Comparison of ENCODE assay signal across 8 cellular contexts in genomic region chr6:12290490-12290820, GRCh38. TPM values are rescaled to one million over a fixed set of nuclear protein-coding genes. Genes with fewer than 3 reads are reported as not detected.
A peak's percentile ranks its signal among the peaks of the same experiment; 100 is the strongest.
DNase-seq lines count a peak whose midpoint lies in the region; ATAC-seq and TF ChIP-seq lines count a peak whose summit lies in the region.

No MANE protein-coding gene starts in this region.

- no peaks in the 10 kb centered on the region for H3K36me3 Mint-ChIP-seq in T-helper 2 cell treated with Interferon-gamma antibody and Interleukin-4, amounts not matched to agents 5 μg/mL and 100 μg/mL, for 36 hours (ENCODE audit: low read depth)

- H4K20me1 ChIP-seq in SK-N-SH (ENCODE audit: insufficient read depth): no peaks in the 10 kb centered on the region

- H3K79me2 ChIP-seq in SK-N-SH (ENCODE audit: insufficient read depth): peaks cover 19% of the 10 kb centered on the region; the same call in 1 of the 2 replicates

- DNase-seq in T-helper 2 cell treated with Interferon-gamma antibody and Interleukin-4, amounts not matched to agents 5 μg/mL and 100 μg/mL, for 36 hours (ENCODE audit: low spot score): no peak
- no peak for DNase-seq in T-helper 2 cell
- no peak for DNase-seq in SK-N-SH
- no peak for DNase-seq in right cardiac atrium
- no peak for DNase-seq in stomach
- no peak for DNase-seq in SW480 (ENCODE audit: low spot score)

- no peaks in the 10 kb centered on the region for H3K9me3 ChIP-seq in SK-N-SH
- no peaks in the 10 kb centered on the region for H3K9me3 ChIP-seq in right cardiac atrium (ENCODE audit: control insufficient read depth, low read length)
- no peaks in the 10 kb centered on the region for H3K9me3 ChIP-seq in stomach

- no peaks in the 10 kb centered on the region for H3K9me3 Mint-ChIP-seq in T-helper 2 cell treated with Interferon-gamma antibody and Interleukin-4, amounts not matched to agents 5 μg/mL and 100 μg/mL, for 36 hours

- peaks cover 54% of the 10 kb centered on the region for H3K27me3 Mint-ChIP-seq in T-helper 2 cell treated with Interferon-gamma antibody and Interleukin-4, amounts not matched to agents 5 μg/mL and 100 μg/mL, for 36 hours (ENCODE audit: low read depth)

- H3K27ac Mint-ChIP-seq in T-helper 2 cell treated with Interferon-gamma antibody and Interleukin-4, amounts not matched to agents 5 μg/mL and 100 μg/mL, for 36 hours: no peak overlapping the region

- peak overlapping the region; percentile 85 for H3K4me2 ChIP-seq in SK-N-SH

- ATAC-seq in right cardiac atrium: no peak
- ATAC-seq in HG03457 (IDR thresholded peaks at IDR 0.05; ENCODE audit: unreplicated experiment): no peak
- ATAC-seq in GM21528 (IDR thresholded peaks at IDR 0.05; ENCODE audit: low FRiP score, unreplicated experiment): no peak

- peak overlapping the region; percentile 87 for H3K4me3 Mint-ChIP-seq in T-helper 2 cell treated with Interferon-gamma antibody and Interleukin-4, amounts not matched to agents 5 μg/mL and 100 μg/mL, for 36 hours

- peak overlapping the region; percentile 94 for H2AFZ ChIP-seq in SK-N-SH (ENCODE audit: low read depth)

- H3K4me1 Mint-ChIP-seq in T-helper 2 cell treated with Interferon-gamma antibody and Interleukin-4, amounts not matched to agents 5 μg/mL and 100 μg/mL, for 36 hours (ENCODE audit: low read depth): peaks cover 19% of the 10 kb centered on the region

- POLR2A ChIA-PET in SK-N-SH (lab: Yijun Ruan, JAX): interaction anchor here (0.7 kb wide), 1 partner anchor 313 kb away, joined by 5 read pairs; no protein-coding TSS in a partner anchor

- peaks cover 17% of the 10 kb centered on the region for H3F3A ChIP-seq in SK-N-SH (replicated peaks; ENCODE audit: insufficient read depth)

- TF ChIP-seq POLR2A in stomach (IDR thresholded peaks at IDR 0.05): no peak

- no peaks in the 10 kb centered on the region for H3K9me2 ChIP-seq in SK-N-SH

- H3K27me3 ChIP-seq in SK-N-SH (ENCODE audit: insufficient read depth): no peaks in the 10 kb centered on the region
- H3K27me3 ChIP-seq in right cardiac atrium (ENCODE audit: control insufficient read depth, insufficient read depth): no peaks in the 10 kb centered on the region
- H3K27me3 ChIP-seq in stomach: peaks cover 0 to 20% (median 12%) of the 10 kb centered on the region in 3 donors

- peaks cover 0 to 3% of the 10 kb centered on the region in 2 experiments for H3K36me3 ChIP-seq in SK-N-SH (replicated peaks in 1 of 2; ENCODE audit: control insufficient read depth in 1 of 2, insufficient read depth in 2 of 2, low read length in 1 of 2)
- no peaks in the 10 kb centered on the region for H3K36me3 ChIP-seq in stomach

- CTCF ChIA-PET in SK-N-SH (lab: Yijun Ruan, JAX): interaction anchor here (1.0 to 7.5 kb wide), 28 partner anchors 8 to 744 kb away, joined by 3 to 91 read pairs (median 6); no protein-coding TSS in a partner anchor

- WGBS in SK-N-SH (ENCODE audit: low lambda C conversion rate): 6% methylated on average over 9 of the region's 10 CpGs
- WGBS in right cardiac atrium: 4% methylated on average over 10 of the region's 10 CpGs
- WGBS in stomach, 5 donors: 1 to 5% (median 3%) methylated on average over 10 of the region's 10 CpGs

- peaks cover 4 to 5% of the 10 kb centered on the region in 2 experiments; a peak in 3 of 4 replicates for H3K4me1 ChIP-seq in SK-N-SH (ENCODE audit: control insufficient read depth in 1 of 2, insufficient read depth in 2 of 2, low read depth in 1 of 2, low read length in 1 of 2)
- no peaks in the 10 kb centered on the region for H3K4me1 ChIP-seq in right cardiac atrium (ENCODE audit: control insufficient read depth, insufficient read depth, low read length)
- H3K4me1 ChIP-seq in stomach: peaks cover 6 to 45% (median 32%) of the 10 kb centered on the region in 4 donors

- intact Hi-C loops in right cardiac atrium (cut with DNase I): loop anchor here (2.0 to 10.0 kb wide), 4 partner anchors 312 to 633 kb away; no protein-coding TSS in a partner anchor
- intact Hi-C loops in stomach (cut with DNase I; ENCODE audit: low total_unique reads): no loop called here

- no peak for TF ChIP-seq RAD21 in SK-N-SH (IDR thresholded peaks at IDR 0.05; ENCODE audit: low read length)

- peak overlapping the region in 1 of 2 experiments; percentile 79; a peak in 2 of 4 replicates for H3K27ac ChIP-seq in SK-N-SH (ENCODE audit: low read depth in 2 of 2, low read length in 1 of 2)
- peak overlapping the region; percentile 66 for H3K27ac ChIP-seq in right cardiac atrium (ENCODE audit: low read length)
- H3K27ac ChIP-seq in stomach: peak overlapping the region; percentile 37 to 79 (median 78)

- peak overlapping the region; percentile 75 for H3K9ac ChIP-seq in SK-N-SH

- TF ChIP-seq CTCF in SK-N-SH (IDR thresholded peaks at IDR 0.05): no peak
- peak in 2 of 7 experiments; percentile 4 to 5 for TF ChIP-seq CTCF in stomach (IDR thresholded peaks at IDR 0.05)

- H3K4me3 ChIP-seq in SK-N-SH (ENCODE audit: low read depth in 2 of 2, low read length in 1 of 2) (peak overlapping the region; percentile 62 to 79), right cardiac atrium (ENCODE audit: low read length) (peak overlapping the region; percentile 65), stomach (peak overlapping the region; percentile 47 to 55 (median 52))

- TF ChIP-seq EP300 in SK-N-SH (IDR thresholded peaks at IDR 0.05; ENCODE audit: borderline replicate concordance in 1 of 2, low read depth in 1 of 2, low read length in 1 of 2) (no peak), stomach (IDR thresholded peaks at IDR 0.05) (no peak)

TF ChIP-seq in SK-N-SH, 30 proteins besides CTCF, POLR2A, EP300 and RAD21 (continues in another document):
- TF ChIP-seq CHD2 (IDR thresholded peaks at IDR 0.05; ENCODE audit: low read length, partially characterized antibody): no peak
- TF ChIP-seq SMC3 (IDR thresholded peaks at IDR 0.05; ENCODE audit: low read depth, low read length): no peak
- TF ChIP-seq FOSL2 (IDR thresholded peaks at IDR 0.05; ENCODE audit: borderline replicate concordance, low read depth): no peak
- TF ChIP-seq ELF1 (IDR thresholded peaks at IDR 0.05): no peak
- TF ChIP-seq NFIC (IDR thresholded peaks at IDR 0.05; ENCODE audit: borderline replicate concordance): no peak
- TF ChIP-seq MAX (IDR thresholded peaks at IDR 0.05; ENCODE audit: low read depth): no peak
- TF ChIP-seq YY1 (IDR thresholded peaks at IDR 0.05; ENCODE audit: low read depth): no peak
- no peak for TF ChIP-seq POLR2AphosphoS5 (IDR thresholded peaks at IDR 0.05; ENCODE audit: low read depth, low read length)
- no peak for TF ChIP-seq JUND (IDR thresholded peaks at IDR 0.05)
- TF ChIP-seq FOXM1 (IDR thresholded peaks at IDR 0.05; ENCODE audit: low read depth): no peak
- TF ChIP-seq GABPA (IDR thresholded peaks at IDR 0.05; ENCODE audit: low read depth): no peak
- TF ChIP-seq, protein P1, sequence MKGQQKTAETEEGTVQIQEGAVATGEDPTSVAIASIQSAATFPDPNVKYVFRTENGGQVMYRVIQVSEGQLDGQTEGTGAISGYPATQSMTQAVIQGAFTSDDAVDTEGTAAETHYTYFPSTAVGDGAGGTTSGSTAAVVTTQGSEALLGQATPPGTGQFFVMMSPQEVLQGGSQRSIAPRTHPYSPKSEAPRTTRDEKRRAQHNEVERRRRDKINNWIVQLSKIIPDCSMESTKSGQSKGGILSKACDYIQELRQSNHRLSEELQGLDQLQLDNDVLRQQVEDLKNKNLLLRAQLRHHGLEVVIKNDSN (IDR thresholded peaks at IDR 0.05; ENCODE audit: borderline replicate concordance, low read depth): no peak
- no peak for TF ChIP-seq RFX5 (IDR thresholded peaks at IDR 0.05; ENCODE audit: low read length)
- TF ChIP-seq REST (IDR thresholded peaks at IDR 0.05; ENCODE audit: low read depth, low read length): no peak

RNA-seq across cellular contexts. Expression of gene EDN1, which starts 0.3 kb away (rescaled TPM):
- polyA plus RNA-seq in SK-N-SH (2012; rRNA removed) (1.3 TPM in 2 replicates), right cardiac atrium (4.2 TPM), stomach (1 to 10 TPM; 4.4 to 6.5 (median 6.1) TPM)
- 1.5 and 1.6 TPM in 2 replicates for polyA plus RNA-seq in SK-N-SH (2012; cell fraction: cytosol; rRNA removed)
- 1.7 and 3.4 TPM in 2 replicates for polyA plus RNA-seq in SK-N-SH (2012; cell fraction: nucleus; rRNA removed)
- total RNA-seq in right cardiac atrium (1 to 10 TPM; 1.3 to 5.8 (median 2.0) TPM), stomach (10 to 100 TPM in 4 of 5 donors, under 1 TPM in 1; 0.58 to 95.1 (median 19.1) TPM)
